In the genomic region with DNA sequence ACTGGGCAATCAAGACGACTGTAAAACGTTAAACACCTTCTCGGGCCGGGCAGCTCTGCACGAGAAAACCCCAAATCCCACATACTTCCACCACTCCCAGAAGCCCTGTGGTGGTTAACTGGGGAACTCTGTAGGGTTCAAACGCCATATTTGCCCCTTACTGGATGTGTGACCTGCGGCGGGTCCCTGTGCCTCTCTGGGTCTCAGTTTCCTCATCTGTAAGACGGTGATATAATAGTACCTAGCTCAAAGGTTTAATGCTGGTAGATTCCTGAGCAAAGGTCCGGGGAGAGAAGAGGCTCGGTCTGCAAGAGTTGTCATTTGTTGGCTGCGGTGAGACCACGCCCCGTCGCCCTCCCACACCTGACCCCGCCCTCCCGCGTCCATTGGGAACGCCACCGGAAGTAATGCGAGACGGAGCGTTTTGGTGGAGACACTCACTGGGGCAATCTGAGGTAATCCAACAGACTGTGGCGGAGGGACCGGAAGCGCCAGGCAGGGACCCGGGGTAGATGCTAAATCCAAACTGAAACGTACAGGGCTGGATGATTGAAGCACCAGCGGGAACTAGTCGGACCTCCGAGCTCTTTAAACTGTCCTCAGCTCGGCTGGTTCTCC, we compare ENCODE assay signal across 1 cellular context.
TF ChIP-seq lines count a peak whose summit lies in the region.

No MANE protein-coding gene starts in this region.

TF ChIP-seq in HepG2, 621 proteins besides CTCF, POLR2A, EP300 and RAD21 (continued from another document and continues in another):
- TF ChIP-seq, protein P1, sequence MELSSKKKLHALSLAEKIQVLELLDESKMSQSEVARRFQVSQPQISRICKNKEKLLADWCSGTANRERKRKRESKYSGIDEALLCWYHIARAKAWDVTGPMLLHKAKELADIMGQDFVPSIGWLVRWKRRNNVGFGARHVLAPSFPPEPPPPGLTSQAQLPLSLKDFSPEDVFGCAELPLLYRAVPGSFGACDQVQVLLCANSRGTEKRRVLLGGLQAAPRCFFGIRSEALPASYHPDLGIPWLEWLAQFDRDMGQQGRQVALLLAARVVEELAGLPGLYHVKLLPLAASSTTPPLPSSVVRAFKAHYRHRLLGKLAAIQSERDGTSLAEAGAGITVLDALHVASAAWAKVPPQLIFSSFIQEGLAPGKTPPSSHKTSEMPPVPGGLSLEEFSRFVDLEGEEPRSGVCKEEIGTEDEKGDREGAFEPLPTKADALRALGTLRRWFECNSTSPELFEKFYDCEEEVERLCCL (CRISPR knock-in tag; IDR thresholded peaks at IDR 0.05; ENCODE audit: borderline replicate concordance), result no peak
- TF ChIP-seq RBM22 (optimal IDR thresholded peaks at IDR 0.05; ENCODE audit: low read length) (no peak), ZNF619 (CRISPR knock-in tag; IDR thresholded peaks at IDR 0.05) (no peak), ZNF879 (CRISPR knock-in tag; IDR thresholded peaks at IDR 0.05) (no peak), NR3C1 (CRISPR knock-in tag; IDR thresholded peaks at IDR 0.05) (no peak), NFYC (CRISPR knock-in tag; IDR thresholded peaks at IDR 0.05) (peak; percentile 46), ZNF501 (CRISPR knock-in tag; IDR thresholded peaks at IDR 0.05) (no peak; the same call in 1 of the 2 replicates), HOXA9 (CRISPR knock-in tag; IDR thresholded peaks at IDR 0.05; ENCODE audit: borderline replicate concordance) (no peak), ZNF496 (CRISPR knock-in tag; IDR thresholded peaks at IDR 0.05; ENCODE audit: insufficient replicate concordance) (no peak), PITX1 (CRISPR knock-in tag; IDR thresholded peaks at IDR 0.05) (peak; percentile 53; the same call in 1 of the 2 replicates), BRD4 (CRISPR knock-in tag; IDR thresholded peaks at IDR 0.05) (peak; percentile 39; the same call in 1 of the 2 replicates), ZNF180 (CRISPR knock-in tag; IDR thresholded peaks at IDR 0.05; ENCODE audit: borderline replicate concordance, low read depth) (no peak), NFYB (CRISPR knock-in tag; IDR thresholded peaks at IDR 0.05) (peak; percentile 67), ZNF83 (CRISPR knock-in tag; IDR thresholded peaks at IDR 0.05; ENCODE audit: borderline replicate concordance) (no peak), TCF7 (IDR thresholded peaks at IDR 0.05; ENCODE audit: low read depth) (no peak), MYC (CRISPR knock-in tag; IDR thresholded peaks at IDR 0.05; ENCODE audit: borderline replicate concordance) (no peak), ATM (IDR thresholded peaks at IDR 0.05; ENCODE audit: borderline replicate concordance) (no peak), ONECUT2 (CRISPR knock-in tag; IDR thresholded peaks at IDR 0.05) (no peak), BCL6 (CRISPR knock-in tag; IDR thresholded peaks at IDR 0.05) (peak; percentile 59; the same call in 1 of the 2 replicates), SAP130 (CRISPR knock-in tag; IDR thresholded peaks at IDR 0.05; ENCODE audit: low read depth) (peak; percentile 88), ZBTB7A (CRISPR knock-in tag; IDR thresholded peaks at IDR 0.05) (peak; percentile 41; the same call in 1 of the 2 replicates), ATAD3A (CRISPR knock-in tag; IDR thresholded peaks at IDR 0.05) (no peak), ZNF670 (CRISPR knock-in tag; IDR thresholded peaks at IDR 0.05; ENCODE audit: borderline replicate concordance) (peak; percentile 75; the same call in 1 of the 2 replicates), PAWR (CRISPR knock-in tag; IDR thresholded peaks at IDR 0.05; ENCODE audit: borderline replicate concordance) (0 out of 2 replicates have a peak, but pooled peaks have one; percentile 8), SOX13 (IDR thresholded peaks at IDR 0.05) (no peak), SOX13 (CRISPR knock-in tag; conservative IDR thresholded peaks at IDR 0.05 in 1 of 2, IDR thresholded peaks at IDR 0.05 in 1 of 2) (peak in 1 of 2 experiments; percentile 42; a peak in 1 of 4 replicates), FOSL1 (CRISPR knock-in tag; IDR thresholded peaks at IDR 0.05; ENCODE audit: borderline replicate concordance) (no peak), MAF1 (CRISPR knock-in tag; IDR thresholded peaks at IDR 0.05; ENCODE audit: borderline replicate concordance) (no peak), SAFB2 (CRISPR knock-in tag; IDR thresholded peaks at IDR 0.05; ENCODE audit: borderline replicate concordance, low read depth) (peak; percentile 27; the same call in 1 of the 2 replicates), SIN3B (IDR thresholded peaks at IDR 0.05; ENCODE audit: low read length) (0 out of 2 replicates have a peak, but pooled peaks have one; percentile 60), AHR (CRISPR knock-in tag; IDR thresholded peaks at IDR 0.05) (no peak), ZNF143 (CRISPR knock-in tag; IDR thresholded peaks at IDR 0.05) (no peak; the same call in 1 of the 2 replicates), ZFP36L2 (CRISPR knock-in tag; IDR thresholded peaks at IDR 0.05) (no peak), EZH2 (conservative IDR thresholded peaks at IDR 0.05; ENCODE audit: low read depth, low read length) (0 out of 2 replicates have a peak, but pooled peaks have one; percentile 40), RXRA (CRISPR knock-in tag; IDR thresholded peaks at IDR 0.05) (peak; percentile 96), HMGA1 (CRISPR knock-in tag; conservative IDR thresholded peaks at IDR 0.05) (no peak), SRF (IDR thresholded peaks at IDR 0.05; ENCODE audit: low read depth, low read length) (peak; percentile 30; the same call in 1 of the 2 replicates), U2AF1 (optimal IDR thresholded peaks at IDR 0.05; ENCODE audit: low read depth, low read length) (no peak), JUND (CRISPR knock-in tag; IDR thresholded peaks at IDR 0.05) (peak; percentile 46; the same call in 1 of the 2 replicates), RBFOX2 (IDR thresholded peaks at IDR 0.05; ENCODE audit: low read depth, low read length) (no peak), ZNF589 (CRISPR knock-in tag; conservative IDR thresholded peaks at IDR 0.05) (no peak), ZNF766 (CRISPR knock-in tag; IDR thresholded peaks at IDR 0.05; ENCODE audit: borderline replicate concordance) (no peak; the same call in 1 of the 2 replicates), EED (CRISPR knock-in tag; IDR thresholded peaks at IDR 0.05) (no peak), ZBTB7B (CRISPR knock-in tag; IDR thresholded peaks at IDR 0.05) (peak; percentile 40; the same call in 1 of the 2 replicates), NCOA1 (CRISPR knock-in tag; IDR thresholded peaks at IDR 0.05) (0 out of 2 replicates have a peak, but pooled peaks have one; percentile 51), MTF1 (CRISPR knock-in tag; IDR thresholded peaks at IDR 0.05) (no peak), MAFF (IDR thresholded peaks at IDR 0.05; ENCODE audit: low read depth, low read length) (no peak), SMYD3 (CRISPR knock-in tag; IDR thresholded peaks at IDR 0.05) (no peak), ZNF616 (CRISPR knock-in tag; IDR thresholded peaks at IDR 0.05; ENCODE audit: low read depth) (no peak)
- TF ChIP-seq, protein P2, sequence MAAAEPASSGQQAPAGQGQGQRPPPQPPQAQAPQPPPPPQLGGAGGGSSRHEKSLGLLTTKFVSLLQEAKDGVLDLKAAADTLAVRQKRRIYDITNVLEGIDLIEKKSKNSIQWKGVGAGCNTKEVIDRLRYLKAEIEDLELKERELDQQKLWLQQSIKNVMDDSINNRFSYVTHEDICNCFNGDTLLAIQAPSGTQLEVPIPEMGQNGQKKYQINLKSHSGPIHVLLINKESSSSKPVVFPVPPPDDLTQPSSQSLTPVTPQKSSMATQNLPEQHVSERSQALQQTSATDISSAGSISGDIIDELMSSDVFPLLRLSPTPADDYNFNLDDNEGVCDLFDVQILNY (CRISPR knock-in tag; conservative IDR thresholded peaks at IDR 0.05), result no peak
- TF ChIP-seq, protein P3, sequence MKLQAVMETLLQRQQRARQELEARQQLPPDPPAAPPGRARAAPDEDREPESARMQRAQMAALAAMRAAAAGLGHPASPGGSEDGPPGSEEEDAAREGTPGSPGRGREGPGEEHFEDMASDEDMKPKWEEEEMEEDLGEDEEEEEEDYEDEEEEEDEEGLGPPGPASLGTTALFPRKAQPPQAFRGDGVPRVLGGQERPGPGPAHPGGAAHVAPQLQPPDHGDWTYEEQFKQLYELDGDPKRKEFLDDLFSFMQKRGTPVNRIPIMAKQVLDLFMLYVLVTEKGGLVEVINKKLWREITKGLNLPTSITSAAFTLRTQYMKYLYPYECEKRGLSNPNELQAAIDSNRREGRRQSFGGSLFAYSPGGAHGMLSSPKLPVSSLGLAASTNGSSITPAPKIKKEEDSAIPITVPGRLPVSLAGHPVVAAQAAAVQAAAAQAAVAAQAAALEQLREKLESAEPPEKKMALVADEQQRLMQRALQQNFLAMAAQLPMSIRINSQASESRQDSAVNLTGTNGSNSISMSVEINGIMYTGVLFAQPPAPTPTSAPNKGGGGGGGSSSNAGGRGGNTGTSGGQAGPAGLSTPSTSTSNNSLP (IDR thresholded peaks at IDR 0.05; ENCODE audit: low read depth, low read length), result peak; percentile 57; the same call in 1 of the 2 replicates
- TF ChIP-seq, protein P4, sequence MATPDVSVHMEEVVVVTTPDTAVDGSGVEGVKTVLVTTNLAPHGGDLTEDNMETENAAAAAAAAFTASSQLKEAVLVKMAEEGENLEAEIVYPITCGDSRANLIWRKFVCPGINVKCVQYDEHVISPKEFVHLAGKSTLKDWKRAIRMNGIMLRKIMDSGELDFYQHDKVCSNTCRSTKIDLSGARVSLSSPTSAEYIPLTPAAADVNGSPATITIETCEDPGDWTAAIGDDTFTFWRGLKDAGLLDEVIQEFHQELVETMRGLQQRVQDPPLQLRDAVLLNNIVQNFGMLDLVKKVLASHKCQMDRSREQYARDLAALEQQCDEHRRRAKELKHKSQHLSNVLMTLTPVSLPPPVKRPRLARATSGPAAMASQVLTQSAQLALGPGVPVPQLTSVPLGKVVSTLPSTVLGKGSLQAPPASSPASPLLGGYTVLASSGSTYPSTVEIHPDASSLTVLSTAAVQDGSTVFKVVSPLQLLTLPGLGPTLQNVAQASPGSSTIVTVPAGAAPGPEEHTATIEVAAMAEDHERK (CRISPR knock-in tag; IDR thresholded peaks at IDR 0.05; ENCODE audit: low read depth), result 0 out of 2 replicates have a peak, but pooled peaks have one; percentile 32
- TF ChIP-seq, protein P5, sequence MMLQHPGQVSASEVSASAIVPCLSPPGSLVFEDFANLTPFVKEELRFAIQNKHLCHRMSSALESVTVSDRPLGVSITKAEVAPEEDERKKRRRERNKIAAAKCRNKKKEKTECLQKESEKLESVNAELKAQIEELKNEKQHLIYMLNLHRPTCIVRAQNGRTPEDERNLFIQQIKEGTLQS (CRISPR knock-in tag; IDR thresholded peaks at IDR 0.05), result no peak
- TF ChIP-seq, protein P6, sequence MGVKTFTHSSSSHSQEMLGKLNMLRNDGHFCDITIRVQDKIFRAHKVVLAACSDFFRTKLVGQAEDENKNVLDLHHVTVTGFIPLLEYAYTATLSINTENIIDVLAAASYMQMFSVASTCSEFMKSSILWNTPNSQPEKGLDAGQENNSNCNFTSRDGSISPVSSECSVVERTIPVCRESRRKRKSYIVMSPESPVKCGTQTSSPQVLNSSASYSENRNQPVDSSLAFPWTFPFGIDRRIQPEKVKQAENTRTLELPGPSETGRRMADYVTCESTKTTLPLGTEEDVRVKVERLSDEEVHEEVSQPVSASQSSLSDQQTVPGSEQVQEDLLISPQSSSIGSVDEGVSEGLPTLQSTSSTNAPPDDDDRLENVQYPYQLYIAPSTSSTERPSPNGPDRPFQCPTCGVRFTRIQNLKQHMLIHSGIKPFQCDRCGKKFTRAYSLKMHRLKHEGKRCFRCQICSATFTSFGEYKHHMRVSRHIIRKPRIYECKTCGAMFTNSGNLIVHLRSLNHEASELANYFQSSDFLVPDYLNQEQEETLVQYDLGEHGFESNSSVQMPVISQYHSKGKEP (CRISPR knock-in tag; IDR thresholded peaks at IDR 0.05), result no peak
- TF ChIP-seq, protein P7, sequence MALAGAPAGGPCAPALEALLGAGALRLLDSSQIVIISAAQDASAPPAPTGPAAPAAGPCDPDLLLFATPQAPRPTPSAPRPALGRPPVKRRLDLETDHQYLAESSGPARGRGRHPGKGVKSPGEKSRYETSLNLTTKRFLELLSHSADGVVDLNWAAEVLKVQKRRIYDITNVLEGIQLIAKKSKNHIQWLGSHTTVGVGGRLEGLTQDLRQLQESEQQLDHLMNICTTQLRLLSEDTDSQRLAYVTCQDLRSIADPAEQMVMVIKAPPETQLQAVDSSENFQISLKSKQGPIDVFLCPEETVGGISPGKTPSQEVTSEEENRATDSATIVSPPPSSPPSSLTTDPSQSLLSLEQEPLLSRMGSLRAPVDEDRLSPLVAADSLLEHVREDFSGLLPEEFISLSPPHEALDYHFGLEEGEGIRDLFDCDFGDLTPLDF (CRISPR knock-in tag; IDR thresholded peaks at IDR 0.05), result 0 out of 2 replicates have a peak, but pooled peaks have one; percentile 17
- TF ChIP-seq, protein P8, sequence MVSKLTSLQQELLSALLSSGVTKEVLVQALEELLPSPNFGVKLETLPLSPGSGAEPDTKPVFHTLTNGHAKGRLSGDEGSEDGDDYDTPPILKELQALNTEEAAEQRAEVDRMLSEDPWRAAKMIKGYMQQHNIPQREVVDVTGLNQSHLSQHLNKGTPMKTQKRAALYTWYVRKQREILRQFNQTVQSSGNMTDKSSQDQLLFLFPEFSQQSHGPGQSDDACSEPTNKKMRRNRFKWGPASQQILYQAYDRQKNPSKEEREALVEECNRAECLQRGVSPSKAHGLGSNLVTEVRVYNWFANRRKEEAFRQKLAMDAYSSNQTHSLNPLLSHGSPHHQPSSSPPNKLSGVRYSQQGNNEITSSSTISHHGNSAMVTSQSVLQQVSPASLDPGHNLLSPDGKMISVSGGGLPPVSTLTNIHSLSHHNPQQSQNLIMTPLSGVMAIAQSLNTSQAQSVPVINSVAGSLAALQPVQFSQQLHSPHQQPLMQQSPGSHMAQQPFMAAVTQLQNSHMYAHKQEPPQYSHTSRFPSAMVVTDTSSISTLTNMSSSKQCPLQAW (CRISPR knock-in tag; IDR thresholded peaks at IDR 0.05), result peak; percentile 71; the same call in 1 of the 2 replicates
- TF ChIP-seq, protein P9, sequence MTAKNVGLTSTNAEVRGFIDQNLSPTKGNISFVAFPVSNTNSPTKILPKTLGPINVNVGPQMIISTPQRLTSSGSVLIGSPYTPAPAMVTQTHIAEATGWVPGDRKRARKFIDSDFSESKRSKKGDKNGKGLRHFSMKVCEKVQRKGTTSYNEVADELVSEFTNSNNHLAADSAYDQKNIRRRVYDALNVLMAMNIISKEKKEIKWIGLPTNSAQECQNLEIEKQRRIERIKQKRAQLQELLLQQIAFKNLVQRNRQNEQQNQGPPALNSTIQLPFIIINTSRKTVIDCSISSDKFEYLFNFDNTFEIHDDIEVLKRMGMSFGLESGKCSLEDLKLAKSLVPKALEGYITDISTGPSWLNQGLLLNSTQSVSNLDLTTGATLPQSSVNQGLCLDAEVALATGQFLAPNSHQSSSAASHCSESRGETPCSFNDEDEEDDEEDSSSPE (CRISPR knock-in tag; IDR thresholded peaks at IDR 0.05), result no peak
- TF ChIP-seq, protein P10, sequence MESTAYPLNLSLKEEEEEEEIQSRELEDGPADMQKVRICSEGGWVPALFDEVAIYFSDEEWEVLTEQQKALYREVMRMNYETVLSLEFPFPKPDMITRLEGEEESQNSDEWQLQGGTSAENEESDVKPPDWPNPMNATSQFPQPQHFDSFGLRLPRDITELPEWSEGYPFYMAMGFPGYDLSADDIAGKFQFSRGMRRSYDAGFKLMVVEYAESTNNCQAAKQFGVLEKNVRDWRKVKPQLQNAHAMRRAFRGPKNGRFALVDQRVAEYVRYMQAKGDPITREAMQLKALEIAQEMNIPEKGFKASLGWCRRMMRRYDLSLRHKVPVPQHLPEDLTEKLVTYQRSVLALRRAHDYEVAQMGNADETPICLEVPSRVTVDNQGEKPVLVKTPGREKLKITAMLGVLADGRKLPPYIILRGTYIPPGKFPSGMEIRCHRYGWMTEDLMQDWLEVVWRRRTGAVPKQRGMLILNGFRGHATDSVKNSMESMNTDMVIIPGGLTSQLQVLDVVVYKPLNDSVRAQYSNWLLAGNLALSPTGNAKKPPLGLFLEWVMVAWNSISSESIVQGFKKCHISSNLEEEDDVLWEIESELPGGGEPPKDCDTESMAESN (CRISPR knock-in tag; conservative IDR thresholded peaks at IDR 0.05), result 0 out of 2 replicates have a peak, but pooled peaks have one; percentile 8
